8 cellular contexts compared by ENCODE assay signal in genomic region chr10:70575874-70576802, GRCh38. TPM values are rescaled to one million over a fixed set of nuclear protein-coding genes. Genes with fewer than 3 reads are reported as not detected.
A peak's percentile ranks its signal among the peaks of the same experiment; 100 is the strongest.
DNase-seq lines count a peak whose midpoint lies in the region; ATAC-seq and TF ChIP-seq lines count a peak whose summit lies in the region.

No MANE protein-coding gene starts in this region.

- H3K9ac ChIP-seq in skeletal muscle tissue (ENCODE audit: low read depth in 1 of 3, low read length in 3 of 3): peak overlapping the region in 2 of 3 donors; percentile 40 to 47

- ATAC-seq in GM19463 (IDR thresholded peaks at IDR 0.05; ENCODE audit: unreplicated experiment): peak; percentile 50
- peak; percentile 36 for ATAC-seq in HG03520 (IDR thresholded peaks at IDR 0.05; ENCODE audit: unreplicated experiment)

- H3K9me3 ChIP-seq in skeletal muscle tissue (ENCODE audit: control insufficient read depth in 3 of 3, low read length in 3 of 3): no peaks in the 10 kb centered on the region

- no peaks in the 10 kb centered on the region for H3K36me3 ChIP-seq in skeletal muscle tissue (ENCODE audit: control insufficient read depth in 3 of 3, insufficient read depth in 3 of 3, low read length in 3 of 3)

- no peak overlapping the region for H3K27ac ChIP-seq in skeletal muscle tissue (ENCODE audit: low read depth, low read length)

- in situ Hi-C loops in SK-MEL-5 (cut with HindIII; ENCODE audit: low pct_unique_long_range_greater_than_20kb, low sequenced_read_pairs) (no loop called here), GM13976 (cut with MboI; ENCODE audit: low sequenced_read_pairs, unreplicated experiment) (no loop called here)

- no peaks in the 10 kb centered on the region for H3K27me3 ChIP-seq in skeletal muscle tissue (ENCODE audit: control insufficient read depth in 3 of 3, insufficient read depth in 3 of 3, low read length in 3 of 3)

- no peak for TF ChIP-seq CTCF in GM13976 (IDR thresholded peaks at IDR 0.05; ENCODE audit: borderline replicate concordance, control extremely low read depth, extremely low read depth, insufficient read depth, missing control alignments)

- H3K4me3 ChIP-seq in skeletal muscle tissue (ENCODE audit: low read length in 3 of 3): peak overlapping the region in 1 of 3 donors; percentile 38

- peak; percentile 21 to 63 (median 41) for DNase-seq in NCI-H1417 (lab: John Stamatoyannopoulos, UW)
- no peak for DNase-seq in NCI-H1417 treated with DMSO at 0.1 percent for 48 hours (lab: John Stamatoyannopoulos, UW)
- DNase-seq in SK-MEL-5 (ENCODE audit: low read depth, low spot score): peak; percentile 33
- peak; percentile 27 for DNase-seq in fibroblast of the conjunctiva (ENCODE audit: low read depth)
- no peak for DNase-seq in GM13976 (ENCODE audit: low spot score)

- H3K4me1 ChIP-seq in skeletal muscle tissue (ENCODE audit: control insufficient read depth in 3 of 3, insufficient read depth in 3 of 3, low read length in 3 of 3): peaks cover 10 to 15% (median 14%) of the 10 kb centered on the region in 3 donors

RNA-seq across cellular contexts. Expression of gene PRF1, which starts 26.4 kb away (rescaled TPM):
- not detected in 2 replicates for total RNA-seq in SK-MEL-5 (2014; rRNA removed; shearing (Covaris generic))
- polyA plus RNA-seq in SK-MEL-5 (2015; cell fraction: cytosol; rRNA removed): not detected in 2 replicates
- not detected in 2 replicates for polyA plus RNA-seq in SK-MEL-5 (2015; cell fraction: nucleus; rRNA removed)
- total RNA-seq in skeletal muscle tissue: 2.1 TPM

Comparison
In these comparisons a context has a peak if more than half of its experiments do, and no peak if none do; other contexts are left out.
1. DNase-seq: peak in NCI-H1417 (3 of 3), SK-MEL-5 (single experiment) and fibroblast of the conjunctiva (single experiment); none in NCI-H1417 treated with DMSO at 0.1 percent for 48 hours (single experiment) and GM13976 (single experiment).